12 cellular contexts compared by ENCODE assay signal in the genomic region with DNA sequence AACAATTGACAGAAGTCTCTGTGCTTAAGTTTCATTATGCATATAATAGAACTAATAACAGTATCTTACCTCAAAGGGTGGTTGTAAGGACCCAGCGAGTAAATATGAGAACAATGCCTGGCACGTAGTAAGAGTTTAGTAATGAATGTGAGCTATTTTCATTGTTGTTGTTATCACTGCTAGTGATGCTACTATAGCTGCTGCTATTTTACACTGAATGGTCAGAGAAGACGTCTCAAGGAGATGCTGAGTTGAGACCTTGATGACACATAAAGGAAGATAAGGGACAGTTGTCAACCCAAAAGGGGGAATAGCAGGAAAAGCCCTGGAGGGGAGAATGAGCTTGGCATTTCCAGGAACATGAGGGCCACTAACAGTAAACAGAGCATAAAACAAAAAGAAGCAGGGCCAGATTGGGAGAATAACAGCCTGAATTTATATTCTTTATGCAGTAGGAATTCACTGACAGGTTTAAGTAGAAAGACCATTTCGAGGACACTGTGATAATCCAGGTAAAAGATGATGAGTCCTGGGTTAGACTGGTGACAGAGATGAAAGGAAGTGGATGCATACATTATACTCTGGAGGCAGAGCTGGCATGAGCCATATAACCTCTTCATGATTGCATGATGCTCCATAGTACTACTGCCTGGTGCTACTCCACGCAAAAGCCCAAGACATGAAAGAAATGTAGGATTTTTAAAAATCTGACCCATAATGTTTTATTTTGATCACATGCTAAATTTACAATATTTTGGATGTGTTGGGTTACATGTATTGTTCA. TPM values are rescaled to one million over a fixed set of nuclear protein-coding genes. Genes with fewer than 3 reads are reported as not detected.
A peak's percentile ranks its signal among the peaks of the same experiment; 100 is the strongest.
DNase-seq lines count a peak whose midpoint lies in the region; ATAC-seq, FAIRE-seq and TF ChIP-seq lines count a peak whose summit lies in the region.
"Had no signal": no experiment of that assay in that cellular context is flagged by ENCODE, and none has a peak within 500 bp of the region (broad histone marks: within the 10 kb centered on the region; RNA-seq: fewer than 3 reads in every experiment).

No MANE protein-coding gene starts in this region.

- DNase-seq in GM12892 (ENCODE audit: insufficient read length) = no peak
- DNase-seq in activated naive CD8-positive, alpha-beta T cell treated with anti-CD3 and anti-CD28 coated beads, Interleukin-2, amount 50 U/mL, for 24 hours = no peak
- DNase-seq in mesenteric fat pad (ENCODE audit: low spot score) = no peak
- no peak for DNase-seq in CD4-positive, alpha-beta T cell
- no peak for DNase-seq in kidney
- DNase-seq in NCI-H2107 treated with DMSO at 0.1 percent for 48 hours (lab: John Stamatoyannopoulos, UW; ENCODE audit: unreplicated experiment) = no peak
- DNase-seq: NCI-H1048; stimulated activated CD4-positive, alpha-beta T cell treated with anti-CD3 and anti-CD28 coated beads, Interleukin-2, amount 100 ng/mL, for 24 hours had no signal

- no peaks in the 10 kb centered on the region for H3K9me3 Mint-ChIP-seq in activated naive CD8-positive, alpha-beta T cell treated with anti-CD3 and anti-CD28 coated beads, Interleukin-2, amount 50 U/mL, for 24 hours
- no peaks in the 10 kb centered on the region for H3K9me3 Mint-ChIP-seq in CD4-positive, alpha-beta T cell
- H3K9me3 Mint-ChIP-seq: type B pancreatic cell had no signal

- H3K27ac Mint-ChIP-seq in activated naive CD8-positive, alpha-beta T cell treated with anti-CD3 and anti-CD28 coated beads, Interleukin-2, amount 50 U/mL, for 24 hours = no peak overlapping the region
- no peak overlapping the region for H3K27ac Mint-ChIP-seq in CD4-positive, alpha-beta T cell
- H3K27ac Mint-ChIP-seq: type B pancreatic cell had no signal

- no peaks in the 10 kb centered on the region for H3K27me3 Mint-ChIP-seq in activated naive CD8-positive, alpha-beta T cell treated with anti-CD3 and anti-CD28 coated beads, Interleukin-2, amount 50 U/mL, for 24 hours
- no peaks in the 10 kb centered on the region for H3K27me3 Mint-ChIP-seq in CD4-positive, alpha-beta T cell

- no peak overlapping the region for H3K9ac ChIP-seq in kidney (ENCODE audit: low read length in 2 of 2)

- no peak overlapping the region for H3K4me3 Mint-ChIP-seq in activated naive CD8-positive, alpha-beta T cell treated with anti-CD3 and anti-CD28 coated beads, Interleukin-2, amount 50 U/mL, for 24 hours
- H3K4me3 Mint-ChIP-seq in CD4-positive, alpha-beta T cell = no peak overlapping the region
- H3K4me3 Mint-ChIP-seq: type B pancreatic cell had no signal

- no peaks in the 10 kb centered on the region for H3K9me3 ChIP-seq in CD4-positive, alpha-beta T cell (ENCODE audit: control insufficient read depth, low read length)
- H3K9me3 ChIP-seq in kidney (ENCODE audit: control insufficient read depth in 1 of 2, low read length in 2 of 2) = no peaks in the 10 kb centered on the region

- no peaks in the 10 kb centered on the region for H3K27me3 ChIP-seq in CD4-positive, alpha-beta T cell (ENCODE audit: control insufficient read depth, insufficient read depth, low read length)

- FAIRE-seq in GM12892 (lab: Jason Lieb, UNC) (peak; percentile 95), kidney (lab: Jason Lieb, UNC) (no peak)
- FAIRE-seq: H54 had no signal

- no peak for TF ChIP-seq POLR2A in GM12892 (IDR thresholded peaks at IDR 0.05; ENCODE audit: low read depth, low read length)

- H3K27ac ChIP-seq in CD4-positive, alpha-beta T cell (ENCODE audit: low read depth, low read length) = no peak overlapping the region
- no peak overlapping the region for H3K27ac ChIP-seq in kidney (ENCODE audit: low read depth in 2 of 2, low read length in 2 of 2)

- POLR2A ChIA-PET in CD4-positive, alpha-beta T cell (lab: Charles Lee) = interaction anchor here (0.8 to 1.2 kb wide), 2 partner anchors 16 to 23 kb away, joined by 3 to 5 read pairs; a partner anchor contains a TSS

- CTCF ChIA-PET in CD4-positive, alpha-beta T cell (lab: Charles Lee) = no interaction called here

- H3K4me1 Mint-ChIP-seq in activated naive CD8-positive, alpha-beta T cell treated with anti-CD3 and anti-CD28 coated beads, Interleukin-2, amount 50 U/mL, for 24 hours = peaks cover 85% of the 10 kb centered on the region
- peaks cover 82% of the 10 kb centered on the region for H3K4me1 Mint-ChIP-seq in CD4-positive, alpha-beta T cell (ENCODE audit: low read depth)

- ATAC-seq in GM19395 (IDR thresholded peaks at IDR 0.05; ENCODE audit: unreplicated experiment) = peak; percentile 60
- ATAC-seq in HG02981 (IDR thresholded peaks at IDR 0.05; ENCODE audit: unreplicated experiment) = peak; percentile 60
- ATAC-seq in activated naive CD8-positive, alpha-beta T cell treated with anti-CD3 and anti-CD28 coated beads, Interleukin-2, amount 50 U/mL, for 24 hours = peak; percentile 34
- ATAC-seq in CD4-positive, alpha-beta T cell (ENCODE audit: poor library complexity) = no peak

- no peak for TF ChIP-seq CTCF in CD4-positive, alpha-beta T cell (IDR thresholded peaks at IDR 0.05)
- no peak for TF ChIP-seq CTCF in kidney (IDR thresholded peaks at IDR 0.05; ENCODE audit: borderline replicate concordance, extremely low read depth, insufficient read depth)

- H3K36me3 Mint-ChIP-seq in activated naive CD8-positive, alpha-beta T cell treated with anti-CD3 and anti-CD28 coated beads, Interleukin-2, amount 50 U/mL, for 24 hours (ENCODE audit: low read depth) = peaks cover 12% of the 10 kb centered on the region
- H3K36me3 Mint-ChIP-seq in CD4-positive, alpha-beta T cell (ENCODE audit: low read depth) = no peaks in the 10 kb centered on the region
- H3K36me3 Mint-ChIP-seq: type B pancreatic cell had no signal

- H3K4me1 ChIP-seq in kidney (ENCODE audit: control insufficient read depth in 1 of 2, insufficient read depth in 1 of 2, low read depth in 1 of 2, low read length in 2 of 2) = no peaks in the 10 kb centered on the region

- no peaks in the 10 kb centered on the region for H3K36me3 ChIP-seq in kidney (ENCODE audit: control insufficient read depth in 1 of 2, insufficient read depth in 2 of 2, low read length in 2 of 2)

- H3K4me3 ChIP-seq in kidney (ENCODE audit: low read length in 2 of 2) = no peak overlapping the region

- intact Hi-C loops in CD4-positive, alpha-beta T cell (cut with DNase I, micrococcal nuclease) = no loop called here
- intact Hi-C loops in kidney (cut with DNase I) = no loop called here

RNA-seq across cellular contexts. Expression of a gene that starts 23.1 kb away (rescaled TPM):
- polyA plus RNA-seq in GM12892 (2012; ENCODE audit: missing spikeins) = 53.0 TPM
- total RNA-seq in mesenteric fat pad (11.3 TPM), kidney (27.4 TPM)
- total RNA-seq in CD4-positive, alpha-beta T cell = 10 to 100 TPM; 44.9 to 45.5 TPM
- polyA plus RNA-seq in kidney (ENCODE audit: insufficient read depth, low read depth, low replicate concordance) = 4.6 TPM
